In genomic region chr2:197310940-197311485, GRCh38 we compare ENCODE assay signal across 8 cellular contexts. TPM values are rescaled to one million over a fixed set of nuclear protein-coding genes. Genes with fewer than 3 reads are reported as not detected.
DNase-seq lines count a peak whose midpoint lies in the region; ATAC-seq and TF ChIP-seq lines count a peak whose summit lies in the region.

No MANE protein-coding gene starts in this region.

- H3K4me1 Mint-ChIP-seq in HFFc6 (ENCODE audit: low read depth): peaks cover 15% of the 10 kb centered on the region

- CTCF ChIA-PET in AG04449 (lab: Yijun Ruan, JAX): interaction anchor here (0.7 to 3.3 kb wide), 19 partner anchors 9 to 299 kb away, joined by 3 to 19 read pairs (median 4); no protein-coding TSS in a partner anchor

- H3K9ac ChIP-seq in mucosa of rectum (ENCODE audit: low read depth in 1 of 2, low read length in 2 of 2): peak overlapping the region; percentile 75

- POLR2A ChIA-PET in AG04449 (lab: Yijun Ruan, JAX): no interaction called here

- H3K27me3 Mint-ChIP-seq in HFFc6 (ENCODE audit: insufficient read depth): peaks cover 9% of the 10 kb centered on the region

- peaks cover 7 to 14% of the 10 kb centered on the region in 2 donors for H3K4me1 ChIP-seq in mucosa of rectum (ENCODE audit: control insufficient read depth in 2 of 2, insufficient read depth in 2 of 2, low read length in 2 of 2)

- no peaks in the 10 kb centered on the region for H3K9me3 ChIP-seq in mucosa of rectum (ENCODE audit: control insufficient read depth in 2 of 2, low read length in 2 of 2)

- H3K36me3 Mint-ChIP-seq in HFFc6 (ENCODE audit: low read depth): no peaks in the 10 kb centered on the region

- no peaks in the 10 kb centered on the region for H3K9me3 Mint-ChIP-seq in HFFc6

- DNase-seq in AG04449 (ENCODE audit: low read depth, low spot score) (no peak), HFFc6 (no peak), brain microvascular endothelial cell (no peak), KG1 (lab: John Stamatoyannopoulos, UW) (no peak), left lobe of liver (ENCODE audit: low spot score) (no peak)
- no peak for DNase-seq in stimulated activated CD4-positive, alpha-beta T cell treated with anti-CD3 and anti-CD28 coated beads, Interleukin-4, amount 100 ng/mL, for 4 hours
- DNase-seq in activated CD4-positive, alpha-beta T cell treated with anti-CD3 and anti-CD28 coated beads for 48 hours: no peak

- no peak for ATAC-seq in left lobe of liver

- peak overlapping the region; percentile 62 for H3K4me3 ChIP-seq in AG04449 (ENCODE audit: low read depth, low read length)
- H3K4me3 ChIP-seq in brain microvascular endothelial cell (ENCODE audit: low read depth, low read length): peak overlapping the region; percentile 60
- peak overlapping the region; percentile 65 to 75 for H3K4me3 ChIP-seq in mucosa of rectum (ENCODE audit: low read length in 2 of 2)

- no peak overlapping the region for H3K27ac ChIP-seq in brain microvascular endothelial cell
- H3K27ac ChIP-seq in mucosa of rectum (ENCODE audit: low read depth in 2 of 2, low read length in 2 of 2): peak overlapping the region; percentile 29 to 73

- TF ChIP-seq CTCF in AG04449 (IDR thresholded peaks at IDR 0.05; ENCODE audit: insufficient read depth, low read length, missing control alignments) (no peak), HFFc6 (IDR thresholded peaks at IDR 0.05) (no peak; the same call in 1 of the 2 replicates), brain microvascular endothelial cell (IDR thresholded peaks at IDR 0.05; ENCODE audit: low read depth, low read length, missing control alignments) (no peak)

- H3K4me3 Mint-ChIP-seq in HFFc6: peak overlapping the region; percentile 84

- in situ Hi-C loops in brain microvascular endothelial cell (cut with HindIII; ENCODE audit: low pct_ligation_motif_present, low sequenced_read_pairs): no loop called here

- H3K27me3 ChIP-seq in brain microvascular endothelial cell (replicated peaks) (no peaks in the 10 kb centered on the region), mucosa of rectum (ENCODE audit: control insufficient read depth in 2 of 2, insufficient read depth in 2 of 2, low read length in 2 of 2) (no peaks in the 10 kb centered on the region)

- H3K36me3 ChIP-seq in brain microvascular endothelial cell (replicated peaks) (no peaks in the 10 kb centered on the region), mucosa of rectum (ENCODE audit: control insufficient read depth in 2 of 2, insufficient read depth in 2 of 2, low read length in 2 of 2) (no peaks in the 10 kb centered on the region)

- peak overlapping the region; percentile 50; the same call in 1 of the 2 replicates for H3K27ac Mint-ChIP-seq in HFFc6

RNA-seq across cellular contexts. Expression of gene ANKRD44, which starts 0.4 kb away (rescaled TPM):
- 1 to 10 TPM; 3.8 to 5.7 (median 4.7) TPM for total RNA-seq in HFFc6 (2021; fragmentation: NEBNext Ultra II Directional; extraction: Animal tissue kit (Norgen Biotek cat#: 25700))
- 7.9 TPM for total RNA-seq in left lobe of liver
